Comparison of ENCODE assay signal across 1 cellular context in the genomic region with DNA sequence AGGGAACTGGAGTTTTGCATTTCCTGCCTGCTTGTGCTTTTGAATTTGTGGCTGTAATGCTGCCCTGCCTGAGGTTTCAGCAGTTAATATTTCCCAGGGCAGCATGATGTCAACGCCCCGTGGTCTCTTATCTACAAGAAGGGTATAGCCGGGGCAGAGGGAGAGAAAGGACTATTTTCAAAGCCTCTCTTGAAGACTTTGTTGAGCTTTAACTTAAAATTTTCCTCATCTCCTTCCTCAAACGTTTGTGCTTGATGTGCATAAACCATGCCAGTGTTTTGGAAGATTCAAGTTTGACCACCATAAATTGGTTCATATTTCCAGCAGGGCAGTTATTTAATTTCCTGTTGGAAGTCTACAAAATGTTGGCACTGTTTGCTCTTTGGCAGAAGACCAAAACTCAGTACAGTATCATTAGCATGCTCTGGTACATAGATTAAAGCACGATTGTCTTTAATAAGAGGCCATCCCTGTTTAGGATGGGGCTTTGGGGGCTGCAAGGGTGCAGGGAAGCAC.
TF ChIP-seq lines count a peak whose summit lies in the region.

No MANE protein-coding gene starts in this region.

TF ChIP-seq in IMR-90, 13 proteins besides CTCF, POLR2A, EP300 and RAD21:
- TF ChIP-seq, protein P1, sequence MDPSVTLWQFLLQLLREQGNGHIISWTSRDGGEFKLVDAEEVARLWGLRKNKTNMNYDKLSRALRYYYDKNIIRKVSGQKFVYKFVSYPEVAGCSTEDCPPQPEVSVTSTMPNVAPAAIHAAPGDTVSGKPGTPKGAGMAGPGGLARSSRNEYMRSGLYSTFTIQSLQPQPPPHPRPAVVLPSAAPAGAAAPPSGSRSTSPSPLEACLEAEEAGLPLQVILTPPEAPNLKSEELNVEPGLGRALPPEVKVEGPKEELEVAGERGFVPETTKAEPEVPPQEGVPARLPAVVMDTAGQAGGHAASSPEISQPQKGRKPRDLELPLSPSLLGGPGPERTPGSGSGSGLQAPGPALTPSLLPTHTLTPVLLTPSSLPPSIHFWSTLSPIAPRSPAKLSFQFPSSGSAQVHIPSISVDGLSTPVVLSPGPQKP (IDR thresholded peaks at IDR 0.05; ENCODE audit: borderline replicate concordance, low read depth, low read length): no peak
- no peak for TF ChIP-seq MAFK (IDR thresholded peaks at IDR 0.05; ENCODE audit: low read depth, low read length)
- TF ChIP-seq CHD1 (IDR thresholded peaks at IDR 0.05; ENCODE audit: low read depth, low read length): no peak
- no peak for TF ChIP-seq SMC3 (IDR thresholded peaks at IDR 0.05; ENCODE audit: low read depth, low read length)
- no peak for TF ChIP-seq FOS (IDR thresholded peaks at IDR 0.05; ENCODE audit: low read depth, low read length)
- no peak for TF ChIP-seq RFX5 (IDR thresholded peaks at IDR 0.05; ENCODE audit: low read depth, low read length)
